In the genomic region with DNA sequence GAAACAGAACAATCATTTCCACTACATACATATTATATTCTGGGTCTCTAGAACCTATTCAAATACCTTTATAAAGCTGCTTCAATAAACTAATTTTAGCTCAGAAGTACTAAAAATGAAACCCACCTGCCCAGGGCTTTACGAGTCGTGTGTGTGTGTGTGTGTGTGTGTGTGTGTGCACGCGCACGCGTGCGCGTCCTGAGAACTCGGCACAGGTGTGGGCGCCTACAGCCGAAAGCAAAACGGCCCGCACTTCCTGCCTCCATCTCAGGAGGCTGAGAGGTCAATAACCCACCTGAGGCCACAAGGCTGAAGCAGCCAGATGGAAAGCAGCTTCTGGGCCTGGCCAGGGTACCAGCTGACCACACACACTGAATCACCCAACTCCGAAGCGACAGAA, we compare ENCODE assay signal across 27 cellular contexts. TPM values are rescaled to one million over a fixed set of nuclear protein-coding genes. Genes with fewer than 3 reads are reported as not detected.
DNase-seq lines count a peak whose midpoint lies in the region; ATAC-seq, FAIRE-seq and TF ChIP-seq lines count a peak whose summit lies in the region.
"Had no signal": no experiment of that assay in that cellular context is flagged by ENCODE, and none has a peak within 500 bp of the region (broad histone marks: within the 10 kb centered on the region; RNA-seq: fewer than 3 reads in every experiment).

No MANE protein-coding gene starts in this region.

- in situ Hi-C loops in GM12878 (cut with MboI), result no loop called here

- no TSS peak for BruUV-seq in GM12878 (replicated peaks; lab: Mats Ljungman, UMichigan)

- intact Hi-C loops in GM12878 (cut with micrococcal nuclease; ENCODE audit: unreplicated experiment), result loop anchor here (5.0 to 10.0 kb wide), 2 partner anchors 153 to 300 kb away; no protein-coding TSS in a partner anchor

- no peaks in the 10 kb centered on the region for H3K27me3 Mint-ChIP-seq in IgD-negative memory B cell
- H3K27me3 Mint-ChIP-seq: CD4-positive, alpha-beta memory T cell; dendritic cell treated with granulocyte-macrophage colony-stimulating factor and Interleukin-4, amounts not matched to agents 40 ng/mL and 50 ng/mL, for 4 days; stimulated activated naive CD8-positive, alpha-beta T cell treated with anti-CD3 and anti-CD28 coated beads, Interleukin-15, Interleukin-2, amounts not matched to agents 100 ng/mL and 50 ng/mL, for 24 hours had no signal

- ATAC-seq in DND-41 (ENCODE audit: insufficient read depth, low read depth), result no peak
- ATAC-seq in GM18867 (IDR thresholded peaks at IDR 0.05; ENCODE audit: unreplicated experiment), result peak; percentile 31
- ATAC-seq in GM12878, result peak; percentile 46
- ATAC-seq in HG02623 (IDR thresholded peaks at IDR 0.05; ENCODE audit: unreplicated experiment), result no peak
- ATAC-seq: Right ventricle myocardium inferior had no signal

- SMC1A ChIA-PET in GM12878 (lab: Charles Lee; ENCODE audit: uncharacterized antibody, unreplicated experiment), result interaction anchor here (0.9 to 1.2 kb wide), 4 partner anchors 26 to 174 kb away, joined by 3 to 5 read pairs (median 4); no protein-coding TSS in a partner anchor

- H4K20me1 ChIP-seq in DND-41 (ENCODE audit: insufficient read depth, low read length) (peaks cover 60% of the 10 kb centered on the region), GM12878 (ENCODE audit: control insufficient read depth, insufficient read depth) (peaks cover 2% of the 10 kb centered on the region; the same call in 1 of the 2 replicates)

- peak; percentile 20; the same call in 1 of the 2 replicates for TF ChIP-seq POLR2A in GM12878 (IDR thresholded peaks at IDR 0.05; ENCODE audit: low read depth, low read length)

- no peaks in the 10 kb centered on the region for H3K9me3 Mint-ChIP-seq in IgD-negative memory B cell
- H3K9me3 Mint-ChIP-seq: CD4-positive, alpha-beta memory T cell; dendritic cell treated with granulocyte-macrophage colony-stimulating factor and Interleukin-4, amounts not matched to agents 40 ng/mL and 50 ng/mL, for 4 days; stimulated activated naive CD8-positive, alpha-beta T cell treated with anti-CD3 and anti-CD28 coated beads, Interleukin-15, Interleukin-2, amounts not matched to agents 100 ng/mL and 50 ng/mL, for 24 hours had no signal

- no peak for TF ChIP-seq EP300 in GM12878 (IDR thresholded peaks at IDR 0.05; ENCODE audit: borderline replicate concordance in 1 of 2, control insufficient read depth in 1 of 2, low read depth in 2 of 2, low read length in 2 of 2)

- peak overlapping the region; percentile 86; the same call in 1 of the 2 replicates for H3K9ac ChIP-seq in DND-41 (ENCODE audit: low read depth, low read length)
- no peak overlapping the region for H3K9ac ChIP-seq in GM12878 (ENCODE audit: control insufficient read depth, insufficient read depth, low read length)

- H3K27me3 ChIP-seq in DND-41 (ENCODE audit: insufficient read depth, low read length, poor library complexity) (no peaks in the 10 kb centered on the region), GM12878 (replicated peaks in 1 of 2; ENCODE audit: control insufficient read depth in 2 of 2, insufficient read depth in 2 of 2, low read length in 1 of 2) (no peaks in the 10 kb centered on the region)
- H3K27me3 ChIP-seq: adrenal gland, tibial nerve had no signal

- peaks cover 2% of the 10 kb centered on the region for H3K36me3 Mint-ChIP-seq in IgD-negative memory B cell

- POLR2A ChIA-PET in GM12878 (lab: Charles Lee), result interaction anchor here (1.0 to 1.5 kb wide), 3 partner anchors 26 to 194 kb away, joined by 3 to 6 read pairs (median 4); no protein-coding TSS in a partner anchor

- FAIRE-seq in GM12878 (lab: Jason Lieb, UNC), result no peak
- FAIRE-seq: GM12892, H1 had no signal

- peak overlapping the region; percentile 83 to 92 (median 91) for H3K27ac Mint-ChIP-seq in IgD-negative memory B cell
- H3K27ac Mint-ChIP-seq: dendritic cell treated with granulocyte-macrophage colony-stimulating factor and Interleukin-4, amounts not matched to agents 40 ng/mL and 50 ng/mL, for 4 days had no signal

- H3K4me1 ChIP-seq in DND-41 (ENCODE audit: insufficient read depth, low read length) (peaks cover 58% of the 10 kb centered on the region), GM12878 (ENCODE audit: control insufficient read depth, insufficient read depth, low read length) (peaks cover 28% of the 10 kb centered on the region)

- H3K4me2 ChIP-seq in DND-41 (ENCODE audit: insufficient read depth, low read length) (peak overlapping the region; percentile 87), GM12878 (ENCODE audit: control insufficient read depth, insufficient read depth) (peak overlapping the region; percentile 77)

- peaks cover 11 to 36% (median 25%) of the 10 kb centered on the region in 3 donors for H3K4me1 Mint-ChIP-seq in IgD-negative memory B cell

- peaks cover 72% of the 10 kb centered on the region for H3K36me3 ChIP-seq in DND-41 (ENCODE audit: insufficient read depth, low read length)
- H3K36me3 ChIP-seq in GM12878 (ENCODE audit: control insufficient read depth in 2 of 2, insufficient read depth in 2 of 2, low read length in 1 of 2), result peaks cover 12 to 28% of the 10 kb centered on the region in 2 experiments; a peak in 3 of 4 replicates

- peak overlapping the region; percentile 60 to 76 (median 68) for H3K4me3 Mint-ChIP-seq in IgD-negative memory B cell
- H3K4me3 Mint-ChIP-seq: dendritic cell treated with granulocyte-macrophage colony-stimulating factor and Interleukin-4, amounts not matched to agents 40 ng/mL and 50 ng/mL, for 4 days; stimulated activated naive CD8-positive, alpha-beta T cell treated with anti-CD3 and anti-CD28 coated beads, Interleukin-15, Interleukin-2, amounts not matched to agents 100 ng/mL and 50 ng/mL, for 24 hours had no signal

- CTCF ChIA-PET in GM12878 (lab: Yijun Ruan, JAX), result interaction anchor here (0.6 to 2.0 kb wide), 7 partner anchors 9 to 895 kb away, joined by 3 to 7 read pairs (median 4); no protein-coding TSS in a partner anchor

- no peak for TF ChIP-seq RAD21 in GM12878 (IDR thresholded peaks at IDR 0.05; ENCODE audit: insufficient read depth, low read depth, low read length)

- 4% methylated on average over 15 of the region's 15 CpGs for WGBS in GM12878 (ENCODE audit: insufficient coverage, insufficient replicate concordance, low lambda C conversion rate, missing lambda C conversion rate)

- no peak overlapping the region for H2AFZ ChIP-seq in DND-41 (ENCODE audit: low read depth, low read length)
- no peak overlapping the region for H2AFZ ChIP-seq in GM12878 (ENCODE audit: control insufficient read depth, low read depth, low read length)

- DNase-seq in DND-41 (no peak), GM12878 (ENCODE audit: low read depth, low spot score) (no peak), AML-193 (lab: John Stamatoyannopoulos, UW) (no peak), UCSD-AML1 (lab: John Stamatoyannopoulos, UW; ENCODE audit: unreplicated experiment) (no peak)
- no peak for DNase-seq in effector CD4-positive, alpha-beta T cell
- DNase-seq: activated CD4-positive, alpha-beta T cell treated with anti-CD3 and anti-CD28 coated beads, Interleukin-2, amount 50 U/mL, for 4 hours; activated CD8-positive, alpha-beta memory T cell treated with anti-CD3 and anti-CD28 coated beads, Interleukin-2, amount 50 U/mL, for 48 hours; activated gamma-delta T cell; adrenal gland; CD4-positive, alpha-beta memory T cell; GDM1; left ventricle myocardium inferior; NCI-H1105 treated with DMSO at 0.1 percent for 48 hours; NCI-H2107; NCI-H510A treated with DMSO at 0.1 percent for 48 hours had no signal

- RAD21 ChIA-PET in GM12878 (lab: Charles Lee; ENCODE audit: unreplicated experiment), result interaction anchor here (1.5 kb wide), 1 partner anchor 30 kb away, joined by 3 read pairs; no protein-coding TSS in a partner anchor

- peak overlapping the region; percentile 55; the same call in 1 of the 2 replicates for H3K27ac ChIP-seq in DND-41 (ENCODE audit: low read length)
- H3K27ac ChIP-seq in GM12878 (ENCODE audit: control insufficient read depth, insufficient read depth), result peak overlapping the region; percentile 52
- H3K27ac ChIP-seq: adrenal gland, left ventricle myocardium inferior, prostate gland, skin epidermis, tibial nerve had no signal

- H3K79me2 ChIP-seq in DND-41 (ENCODE audit: insufficient read depth, low read length) (peaks cover 86% of the 10 kb centered on the region), GM12878 (ENCODE audit: control insufficient read depth, insufficient read depth, low read length) (peaks cover 19% of the 10 kb centered on the region)

- no peaks in the 10 kb centered on the region for H3K9me3 ChIP-seq in DND-41 (ENCODE audit: insufficient read depth, low read length, severe bottlenecking)
- H3K9me3 ChIP-seq in GM12878 (replicated peaks; ENCODE audit: control insufficient read depth, insufficient read depth, low read length), result no peaks in the 10 kb centered on the region
- H3K9me3 ChIP-seq: adrenal gland, left ventricle myocardium inferior, prostate gland, tibial nerve had no signal

- TF ChIP-seq CTCF in DND-41 (IDR thresholded peaks at IDR 0.05; ENCODE audit: borderline replicate concordance, extremely low read depth, low read length, poor library complexity, severe bottlenecking) (no peak), GM12878 (IDR thresholded peaks at IDR 0.05 in 2 of 3, conservative IDR thresholded peaks at IDR 0.05 in 1 of 3; ENCODE audit: control insufficient read depth in 2 of 3, extremely low read depth in 1 of 3, insufficient read depth in 1 of 3, low read depth in 3 of 3, low read length in 3 of 3) (no peak)

- H3K4me3 ChIP-seq in DND-41 (ENCODE audit: low read depth in 1 of 2, low read length in 2 of 2) (no peak overlapping the region), GM12878 (peak overlapping the region; percentile 89; the same call in 1 of the 2 replicates)
- H3K4me3 ChIP-seq: adrenal gland, left ventricle myocardium inferior, prostate gland, skin epidermis, tibial nerve had no signal

RNA-seq across cellular contexts. Expression of a gene that starts 3.0 kb away (rescaled TPM):
- polyA plus RNA-seq in IgD-negative memory B cell, result 25.7 TPM
- 93.2 and 118 TPM in 2 replicates for total RNA-seq in GM12878 (2013; cell fraction: nucleolus; rRNA removed)
- 266 and 278 TPM in 2 replicates for total RNA-seq in GM12878 (2014; rRNA removed)
- 142 and 171 TPM in 2 replicates for total RNA-seq in GM12878 (2014; rRNA removed; fragmentation: Illumina TruSeq; extraction: Trizol)
- total RNA-seq in GM12878 (2021), result 140 and 147 TPM in 2 replicates
- 72.4 TPM for polyA plus RNA-seq in GM12878 (2011; ENCODE audit: low read depth)
- 80.8 and 124 TPM in 2 replicates for polyA plus RNA-seq in GM12878 (2011; rRNA removed)
- polyA plus RNA-seq in GM12878 (2011; cell fraction: cytosol; rRNA removed), result 135 and 191 TPM in 2 replicates
- polyA plus RNA-seq in GM12878 (2011; cell fraction: nucleus; rRNA removed), result 148 and 184 TPM in 2 replicates
- polyA plus RNA-seq in GM12878 (2012), result 82.8 and 110 TPM in 2 replicates
- 87.8 and 163 TPM in 2 replicates for polyA plus RNA-seq in GM12878 (2014; fragmentation: Illumina TruSeq; extraction: Trizol)
- 10 to 100 TPM in 1 of 2 experiments, 1 to 10 TPM in 1; 2.9 to 22.8 TPM for polyA plus RNA-seq in GM12878 (2014; fragmentation: Nextera tagmentation; extraction: Ambion mirVana)
- polyA plus RNA-seq in GM12878 (2014; rRNA removed), result 195 and 219 TPM in 2 replicates
- polyA plus RNA-seq in GM12878 (2016; fragmentation: Nextera tagmentation; extraction: Ambion mirVana), result 10 to 100 TPM; 34.2 to 39.9 TPM
- 125 and 188 TPM in 2 replicates for polyA minus RNA-seq in GM12878 (2011; rRNA and poly(A)+ RNA removed)
- 55.8 and 65.4 TPM in 2 replicates for polyA minus RNA-seq in GM12878 (2011; cell fraction: cytosol; rRNA and poly(A)+ RNA removed)
- 43.2 and 68.0 TPM in 2 replicates for polyA minus RNA-seq in GM12878 (2011; cell fraction: nucleus; rRNA and poly(A)+ RNA removed)

RNA-seq across cellular contexts. Expression of a gene that starts 47.0 kb away (rescaled TPM):
- polyA plus RNA-seq in IgD-negative memory B cell (not detected), GM12878 (2011; rRNA removed) (2.4 and 3.8 TPM in 2 replicates), GM12878 (2014; fragmentation: Illumina TruSeq; extraction: Trizol) (0.57 and 2.4 TPM in 2 replicates), GM12878 (2014; fragmentation: Nextera tagmentation; extraction: Ambion mirVana) (under 1 TPM; 0.08 to 0.55 TPM), GM12878 (2014; rRNA removed) (17.4 and 17.8 TPM in 2 replicates), GM12878 (2016; fragmentation: Nextera tagmentation; extraction: Ambion mirVana) (1 to 10 TPM; 6.1 to 6.5 TPM)
- 29.3 and 36.2 TPM in 2 replicates for total RNA-seq in GM12878 (2013; cell fraction: nucleolus; rRNA removed)
- total RNA-seq in GM12878 (2014; rRNA removed) (8.6 and 9.0 TPM in 2 replicates), GM12878 (2014; rRNA removed; fragmentation: Illumina TruSeq; extraction: Trizol) (3.4 and 3.5 TPM in 2 replicates), GM12878 (2021) (14.8 and 21.5 TPM in 2 replicates)
- 0.05 TPM for polyA plus RNA-seq in GM12878 (2011; ENCODE audit: low read depth)
- polyA plus RNA-seq in GM12878 (2011; cell fraction: cytosol; rRNA removed), result 4.6 and 8.2 TPM in 2 replicates
- polyA plus RNA-seq in GM12878 (2011; cell fraction: nucleus; rRNA removed), result 52.7 and 80.1 TPM in 2 replicates
- polyA plus RNA-seq in GM12878 (2012), result 0.95 and 1.0 TPM in 2 replicates
- 1.9 and 5.6 TPM in 2 replicates for polyA minus RNA-seq in GM12878 (2011; rRNA and poly(A)+ RNA removed)
- polyA minus RNA-seq in GM12878 (2011; cell fraction: cytosol; rRNA and poly(A)+ RNA removed), result 3.5 and 6.3 TPM in 2 replicates
- 10.5 and 15.5 TPM in 2 replicates for polyA minus RNA-seq in GM12878 (2011; cell fraction: nucleus; rRNA and poly(A)+ RNA removed)
- total RNA-seq: CD4-positive, alpha-beta memory T cell; left ventricle myocardium inferior; Right ventricle myocardium inferior; tibial nerve had no signal
- polyA plus RNA-seq: adrenal gland, AG04450 had no signal

Comparison
In these comparisons a context has a peak if more than half of its experiments do, and no peak if none do; other contexts are left out.
1. ATAC-seq: peak in GM18867 (single experiment) and GM12878 (single experiment); none in DND-41 (single experiment) and HG02623 (single experiment).